8 cellular contexts compared by ENCODE assay signal in genomic region chr14:100317897-100318808, GRCh38. TPM values are rescaled to one million over a fixed set of nuclear protein-coding genes. Genes with fewer than 3 reads are reported as not detected.
DNase-seq lines count a peak whose midpoint lies in the region; ATAC-seq lines count a peak whose summit lies in the region.

No MANE protein-coding gene starts in this region.

- POLR2A ChIA-PET in T-cell (lab: Charles Lee), result interaction anchor here (0.6 to 0.7 kb wide), 2 partner anchors 342 to 1787 kb away, joined by 3 read pairs; no protein-coding TSS in a partner anchor

- peak overlapping the region in 1 of 2 donors; percentile 16 for H3K27ac Mint-ChIP-seq in T-cell
- H3K27ac Mint-ChIP-seq in activated naive CD8-positive, alpha-beta T cell treated with anti-CD3 and anti-CD28 coated beads, Interleukin-2, amount 50 U/mL, for 24 hours, result peak overlapping the region; percentile 49

- CTCF ChIA-PET in T-cell (lab: Charles Lee), result interaction anchor here (0.6 to 0.8 kb wide), 2 partner anchors 32 to 1469 kb away, joined by 3 to 5 read pairs; no protein-coding TSS in a partner anchor

- H3K36me3 Mint-ChIP-seq in T-cell, result no peaks in the 10 kb centered on the region
- H3K36me3 Mint-ChIP-seq in activated naive CD8-positive, alpha-beta T cell treated with anti-CD3 and anti-CD28 coated beads, Interleukin-2, amount 50 U/mL, for 24 hours (ENCODE audit: low read depth), result no peaks in the 10 kb centered on the region

- H3K9me3 Mint-ChIP-seq in T-cell, result no peaks in the 10 kb centered on the region
- no peaks in the 10 kb centered on the region for H3K9me3 Mint-ChIP-seq in activated naive CD8-positive, alpha-beta T cell treated with anti-CD3 and anti-CD28 coated beads, Interleukin-2, amount 50 U/mL, for 24 hours

- peak; percentile 34 to 79 (median 62) for DNase-seq in T-cell
- peak; percentile 84 for DNase-seq in activated naive CD8-positive, alpha-beta T cell treated with anti-CD3 and anti-CD28 coated beads, Interleukin-2, amount 50 U/mL, for 24 hours
- DNase-seq in hypothalamus (lab: John Stamatoyannopoulos, UW), result peak in 29 of 51 donors; percentile 8 to 70 (median 38)
- peak; percentile 36 to 53 for DNase-seq in stimulated activated CD4-positive, alpha-beta T cell treated with anti-CD3 and anti-CD28 coated beads, Interleukin-15, amount 100 ng/mL, for 1 hour (ENCODE audit: low read depth in 1 of 2, low spot score in 1 of 2)
- DNase-seq in putamen (ENCODE audit: low spot score), result no peak
- DNase-seq in NCI-H524 treated with DMSO at 0.1 percent for 48 hours (lab: John Stamatoyannopoulos, UW), result no peak

- peak overlapping the region; percentile 70 to 71 (median 71) for H3K4me3 Mint-ChIP-seq in T-cell
- peak overlapping the region; percentile 62 for H3K4me3 Mint-ChIP-seq in activated naive CD8-positive, alpha-beta T cell treated with anti-CD3 and anti-CD28 coated beads, Interleukin-2, amount 50 U/mL, for 24 hours

- ATAC-seq in GM18861 (IDR thresholded peaks at IDR 0.05; ENCODE audit: unreplicated experiment), result peak; percentile 87
- peak; percentile 74 for ATAC-seq in HG03045 (IDR thresholded peaks at IDR 0.05; ENCODE audit: unreplicated experiment)
- ATAC-seq in T-cell (replicated peaks in 1 of 4), result peak; percentile 92 to 99 (median 98)
- peak; percentile 94 for ATAC-seq in activated naive CD8-positive, alpha-beta T cell treated with anti-CD3 and anti-CD28 coated beads, Interleukin-2, amount 50 U/mL, for 24 hours

- no peaks in the 10 kb centered on the region for H3K27me3 Mint-ChIP-seq in T-cell
- H3K27me3 Mint-ChIP-seq in activated naive CD8-positive, alpha-beta T cell treated with anti-CD3 and anti-CD28 coated beads, Interleukin-2, amount 50 U/mL, for 24 hours, result no peaks in the 10 kb centered on the region

- H3K4me1 Mint-ChIP-seq in T-cell, result peaks cover 0 to 7% (median 2%) of the 10 kb centered on the region in 3 donors
- H3K4me1 Mint-ChIP-seq in activated naive CD8-positive, alpha-beta T cell treated with anti-CD3 and anti-CD28 coated beads, Interleukin-2, amount 50 U/mL, for 24 hours, result peaks cover 5% of the 10 kb centered on the region

RNA-seq across cellular contexts. Expression of gene SLC25A47, which starts 5.0 kb away (rescaled TPM):
- total RNA-seq in T-cell, result under 1 TPM in 1 of 5 donors, not detected in 4; 0.16 TPM

RNA-seq across cellular contexts. Expression of gene SLC25A29, which starts 11.9 kb away (rescaled TPM):
- total RNA-seq in T-cell, result 10 to 100 TPM in 4 of 5 donors, 1 to 10 TPM in 1; 4.7 to 74.1 (median 33.4) TPM

RNA-seq across cellular contexts. Expression of gene WDR25, which starts 58.1 kb away (rescaled TPM):
- total RNA-seq in T-cell, result 1 to 10 TPM; 5.7 to 9.7 (median 7.2) TPM

Comparison
In these comparisons a context has a peak if more than half of its experiments do, and no peak if none do; other contexts are left out.
1. DNase-seq: peak in T-cell (34 of 34), activated naive CD8-positive, alpha-beta T cell treated with anti-CD3 and anti-CD28 coated beads, Interleukin-2, amount 50 U/mL, for 24 hours (single experiment), hypothalamus (29 of 51) and stimulated activated CD4-positive, alpha-beta T cell treated with anti-CD3 and anti-CD28 coated beads, Interleukin-15, amount 100 ng/mL, for 1 hour (2 of 2); none in putamen (single experiment) and NCI-H524 treated with DMSO at 0.1 percent for 48 hours (single experiment).
2. Peak in every context shown above with its lines, with median percentiles within 50 percentile points of each other: ATAC-seq.